26 cellular contexts compared by ENCODE assay signal in genomic region chr1:109954180-109954579, GRCh38. TPM values are rescaled to one million over a fixed set of nuclear protein-coding genes. Genes with fewer than 3 reads are reported as not detected.
DNase-seq lines count a peak whose midpoint lies in the region; ATAC-seq and TF ChIP-seq lines count a peak whose summit lies in the region.
"Had no signal": no experiment of that assay in that cellular context is flagged by ENCODE, and none has a peak within 500 bp of the region (broad histone marks: within the 10 kb centered on the region; RNA-seq: fewer than 3 reads in every experiment).

No MANE protein-coding gene starts in this region.

- intact Hi-C loops in Right ventricle myocardium inferior (cut with DNase I) (no loop called here), left lung (cut with DNase I) (no loop called here), gastrocnemius medialis (cut with DNase I; ENCODE audit: low total_unique reads) (no loop called here)

- H3K4me3 ChIP-seq in right atrium auricular region (no peak overlapping the region), fibroblast of the aortic adventitia (ENCODE audit: low read depth, low read length) (no peak overlapping the region), left lung (no peak overlapping the region), stomach smooth muscle (ENCODE audit: low read length in 2 of 2) (no peak overlapping the region), gastrocnemius medialis (no peak overlapping the region)
- H3K4me3 ChIP-seq: GM23338, lower lobe of right lung, neural progenitor cell had no signal

- H3K9me3 ChIP-seq in right atrium auricular region (no peaks in the 10 kb centered on the region), left lung (no peaks in the 10 kb centered on the region), stomach smooth muscle (ENCODE audit: control insufficient read depth in 2 of 2, low read length in 2 of 2) (no peaks in the 10 kb centered on the region), gastrocnemius medialis (no peaks in the 10 kb centered on the region)
- H3K9me3 ChIP-seq: lower lobe of right lung had no signal

- H3K9ac ChIP-seq in stomach smooth muscle (ENCODE audit: low read length in 2 of 2), result no peak overlapping the region
- H3K9ac ChIP-seq: neural progenitor cell had no signal

- H3K4me1 ChIP-seq in right atrium auricular region (no peaks in the 10 kb centered on the region), left lung (no peaks in the 10 kb centered on the region), stomach smooth muscle (ENCODE audit: control insufficient read depth, insufficient read depth, low read length) (peaks cover 4% of the 10 kb centered on the region), gastrocnemius medialis (no peaks in the 10 kb centered on the region)

- no peak for TF ChIP-seq POLR2A in gastrocnemius medialis (IDR thresholded peaks at IDR 0.05)

- H3K27me3 ChIP-seq in right atrium auricular region (no peaks in the 10 kb centered on the region), left lung (no peaks in the 10 kb centered on the region), stomach smooth muscle (ENCODE audit: control insufficient read depth in 1 of 2, insufficient read depth in 2 of 2, low read length in 2 of 2) (no peaks in the 10 kb centered on the region), gastrocnemius medialis (no peaks in the 10 kb centered on the region)
- H3K27me3 ChIP-seq: neural progenitor cell had no signal

- in situ Hi-C loops in gastrocnemius medialis (cut with MboI; ENCODE audit: low sequenced_read_pairs in 4 of 4), result no loop called here

- no peaks in the 10 kb centered on the region for H3K36me3 ChIP-seq in right atrium auricular region
- no peaks in the 10 kb centered on the region for H3K36me3 ChIP-seq in left lung
- H3K36me3 ChIP-seq in stomach smooth muscle (ENCODE audit: control insufficient read depth in 2 of 2, insufficient read depth in 2 of 2, low read length in 2 of 2), result no peaks in the 10 kb centered on the region
- no peaks in the 10 kb centered on the region for H3K36me3 ChIP-seq in gastrocnemius medialis
- H3K36me3 ChIP-seq: lower lobe of right lung, neural progenitor cell had no signal

- no peak for DNase-seq in Right ventricle myocardium inferior (ENCODE audit: missing footprints)
- DNase-seq in right atrium auricular region (ENCODE audit: low spot score), result no peak
- peak; percentile 35 for DNase-seq in fibroblast of the aortic adventitia (ENCODE audit: low read depth)
- DNase-seq in left lung, result no peak
- no peak for DNase-seq in gastrocnemius medialis
- no peak for DNase-seq in germinal center (ENCODE audit: low spot score)
- no peak for DNase-seq in ureter (ENCODE audit: low spot score)
- DNase-seq: activated CD4-positive, alpha-beta T cell treated with anti-CD3 and anti-CD28 coated beads, Interleukin-2, amount 50 U/mL, for 48 hours; activated CD8-positive, alpha-beta memory T cell treated with anti-CD3 and anti-CD28 coated beads, Interleukin-2, amount 50 U/mL, for 4 hours; aorta; central memory CD4-positive, alpha-beta T cell; DMS53; GF-D8; HFFc6; hippocampal formation; immature natural killer cell; Kasumi-1; lower lobe of right lung; NCI-H1694 treated with DMSO at 0.1 percent for 48 hours; NCI-H2171; RPMI8226; stimulated activated CD4-positive, alpha-beta T cell treated with anti-CD3 and anti-CD28 coated beads, Interleukin-1b, Interleukin-23, amount 100 ng/mL, for 48 hours had no signal

- TF ChIP-seq CTCF in right atrium auricular region (IDR thresholded peaks at IDR 0.05) (no peak), fibroblast of the aortic adventitia (IDR thresholded peaks at IDR 0.05; ENCODE audit: insufficient read depth, low read length) (no peak), left lung (IDR thresholded peaks at IDR 0.05) (no peak), gastrocnemius medialis (IDR thresholded peaks at IDR 0.05 in 4 of 5, conservative IDR thresholded peaks at IDR 0.05 in 1 of 5) (no peak)

- ATAC-seq in Right ventricle myocardium inferior (peak; percentile 79), left lung (peak; percentile 41), gastrocnemius medialis (no peak)
- ATAC-seq: activated T-helper 17 cell treated with anti-CD3 and anti-CD28 coated beads, Interleukin-2, amount 50 U/mL, for 72 hours; GM23338; lower lobe of right lung had no signal

- no peak overlapping the region for H3K27ac ChIP-seq in right atrium auricular region
- H3K27ac ChIP-seq in left lung, result no peak overlapping the region
- peak overlapping the region; percentile 62 for H3K27ac ChIP-seq in stomach smooth muscle (ENCODE audit: low read length)
- H3K27ac ChIP-seq in gastrocnemius medialis, result no peak overlapping the region
- H3K27ac ChIP-seq: lower lobe of right lung, neural progenitor cell had no signal

RNA-seq across cellular contexts. Expression of gene AHCYL1, which starts 30.4 kb away (rescaled TPM):
- total RNA-seq in Right ventricle myocardium inferior (38.4 TPM), right atrium auricular region (10 to 100 TPM; 28.7 to 36.9 TPM), fibroblast of the aortic adventitia (ENCODE audit: low replicate concordance) (48.5 and 59.3 TPM in 2 replicates), left lung (100 to 1,000 TPM in 1 of 2 donors, 10 to 100 TPM in 1; 79.3 to 116 TPM), gastrocnemius medialis (100 to 1,000 TPM in 1 of 4 donors, 10 to 100 TPM in 3; 42.3 to 109 (median 69.6) TPM), ureter (71.0 TPM)

RNA-seq across cellular contexts. Expression of gene CSF1, which starts 43.5 kb away (rescaled TPM):
- total RNA-seq in Right ventricle myocardium inferior (19.0 TPM), right atrium auricular region (10 to 100 TPM; 31.4 to 48.4 TPM), fibroblast of the aortic adventitia (ENCODE audit: low replicate concordance) (36.5 and 61.9 TPM in 2 replicates), left lung (10 to 100 TPM; 45.7 to 68.0 TPM), gastrocnemius medialis (10 to 100 TPM; 14.6 to 31.1 (median 19.6) TPM), ureter (26.1 TPM)

Comparison
In these comparisons a context has a peak if more than half of its experiments do, and no peak if none do; other contexts are left out.
1. ATAC-seq: peak in Right ventricle myocardium inferior (single experiment) and left lung (single experiment); none in gastrocnemius medialis (0 of 2).